ENCODE assay signal across 1 cellular context in the genomic region with DNA sequence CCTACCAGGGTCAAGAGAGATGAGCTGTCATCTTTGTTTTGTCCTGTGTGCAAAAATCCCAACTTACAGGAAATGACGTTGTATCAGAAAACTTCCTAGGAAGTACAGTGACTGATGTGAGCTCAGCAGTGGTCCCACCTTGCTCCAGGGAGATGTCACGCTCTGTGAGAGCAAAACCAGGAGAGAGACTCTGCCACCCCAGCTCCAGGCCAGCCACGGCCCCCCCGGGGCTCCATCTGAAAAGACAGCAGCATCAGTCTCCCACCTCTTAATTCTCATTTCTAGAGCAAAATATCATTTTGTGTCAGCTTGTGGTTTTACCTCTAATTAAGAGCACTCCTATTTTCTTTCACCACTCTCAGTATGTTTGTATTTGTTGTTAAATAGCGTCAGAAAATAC.
TF ChIP-seq lines count a peak whose summit lies in the region.

No MANE protein-coding gene starts in this region.

TF ChIP-seq in GM12878, 131 proteins besides CTCF, POLR2A, EP300 and RAD21 (continued from another document):
- TF ChIP-seq, protein P1, sequence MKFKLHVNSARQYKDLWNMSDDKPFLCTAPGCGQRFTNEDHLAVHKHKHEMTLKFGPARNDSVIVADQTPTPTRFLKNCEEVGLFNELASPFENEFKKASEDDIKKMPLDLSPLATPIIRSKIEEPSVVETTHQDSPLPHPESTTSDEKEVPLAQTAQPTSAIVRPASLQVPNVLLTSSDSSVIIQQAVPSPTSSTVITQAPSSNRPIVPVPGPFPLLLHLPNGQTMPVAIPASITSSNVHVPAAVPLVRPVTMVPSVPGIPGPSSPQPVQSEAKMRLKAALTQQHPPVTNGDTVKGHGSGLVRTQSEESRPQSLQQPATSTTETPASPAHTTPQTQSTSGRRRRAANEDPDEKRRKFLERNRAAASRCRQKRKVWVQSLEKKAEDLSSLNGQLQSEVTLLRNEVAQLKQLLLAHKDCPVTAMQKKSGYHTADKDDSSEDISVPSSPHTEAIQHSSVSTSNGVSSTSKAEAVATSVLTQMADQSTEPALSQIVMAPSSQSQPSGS (IDR thresholded peaks at IDR 0.05; ENCODE audit: low read length): peak; percentile 40; the same call in 1 of the 2 replicates
- TF ChIP-seq EED (IDR thresholded peaks at IDR 0.05; ENCODE audit: low read depth) (peak; percentile 53), POLR2AphosphoS5 (IDR thresholded peaks at IDR 0.05; ENCODE audit: low read length) (no peak), PML (IDR thresholded peaks at IDR 0.05; ENCODE audit: low read length) (no peak), PAX5 (IDR thresholded peaks at IDR 0.05; ENCODE audit: borderline replicate concordance, low read depth, low read length) (no peak), KDM1A (IDR thresholded peaks at IDR 0.05; ENCODE audit: borderline replicate concordance) (no peak), NBN (IDR thresholded peaks at IDR 0.05) (no peak), SMAD5 (IDR thresholded peaks at IDR 0.05; ENCODE audit: low read depth) (no peak), TBL1XR1 (IDR thresholded peaks at IDR 0.05; ENCODE audit: low read depth, low read length) (no peak), RUNX3 (IDR thresholded peaks at IDR 0.05; ENCODE audit: low read length) (peak; percentile 88), BCL11A (IDR thresholded peaks at IDR 0.05; ENCODE audit: low read depth, low read length) (peak; percentile 84), BMI1 (IDR thresholded peaks at IDR 0.05; ENCODE audit: borderline replicate concordance) (peak; percentile 54; the same call in 1 of the 2 replicates), CBX5 (IDR thresholded peaks at IDR 0.05; ENCODE audit: low read depth) (no peak), FOXM1 (IDR thresholded peaks at IDR 0.05; ENCODE audit: low read depth, low read length) (no peak), ZNF207 (IDR thresholded peaks at IDR 0.05; ENCODE audit: borderline replicate concordance) (no peak), NR2F1 (conservative IDR thresholded peaks at IDR 0.05) (no peak; the same call in 1 of the 2 replicates), RB1 (IDR thresholded peaks at IDR 0.05; ENCODE audit: borderline replicate concordance) (no peak), SIN3A (IDR thresholded peaks at IDR 0.05; ENCODE audit: low read depth, low read length) (no peak), CHD1 (IDR thresholded peaks at IDR 0.05; ENCODE audit: low read depth, low read length) (no peak), DPF2 (IDR thresholded peaks at IDR 0.05) (peak; percentile 73), ZBED1 (IDR thresholded peaks at IDR 0.05; ENCODE audit: borderline replicate concordance) (no peak), TCF7 (IDR thresholded peaks at IDR 0.05; ENCODE audit: borderline replicate concordance) (no peak), ASH2L (IDR thresholded peaks at IDR 0.05; ENCODE audit: borderline replicate concordance, low read depth) (no peak), RBBP5 (conservative IDR thresholded peaks at IDR 0.05) (no peak), MXI1 (IDR thresholded peaks at IDR 0.05; ENCODE audit: low read depth, low read length) (no peak), MEF2B (IDR thresholded peaks at IDR 0.05; ENCODE audit: partially characterized antibody, poor library complexity, severe bottlenecking) (peak; percentile 37), BRCA1 (IDR thresholded peaks at IDR 0.05; ENCODE audit: low read depth, low read length) (no peak), RFX5 (IDR thresholded peaks at IDR 0.05; ENCODE audit: low read depth, low read length) (no peak), HDAC6 (IDR thresholded peaks at IDR 0.05; ENCODE audit: unreplicated experiment) (no peak), RELA (IDR thresholded peaks at IDR 0.05; ENCODE audit: borderline replicate concordance, partially characterized antibody) (no peak)
- TF ChIP-seq, protein P2, sequence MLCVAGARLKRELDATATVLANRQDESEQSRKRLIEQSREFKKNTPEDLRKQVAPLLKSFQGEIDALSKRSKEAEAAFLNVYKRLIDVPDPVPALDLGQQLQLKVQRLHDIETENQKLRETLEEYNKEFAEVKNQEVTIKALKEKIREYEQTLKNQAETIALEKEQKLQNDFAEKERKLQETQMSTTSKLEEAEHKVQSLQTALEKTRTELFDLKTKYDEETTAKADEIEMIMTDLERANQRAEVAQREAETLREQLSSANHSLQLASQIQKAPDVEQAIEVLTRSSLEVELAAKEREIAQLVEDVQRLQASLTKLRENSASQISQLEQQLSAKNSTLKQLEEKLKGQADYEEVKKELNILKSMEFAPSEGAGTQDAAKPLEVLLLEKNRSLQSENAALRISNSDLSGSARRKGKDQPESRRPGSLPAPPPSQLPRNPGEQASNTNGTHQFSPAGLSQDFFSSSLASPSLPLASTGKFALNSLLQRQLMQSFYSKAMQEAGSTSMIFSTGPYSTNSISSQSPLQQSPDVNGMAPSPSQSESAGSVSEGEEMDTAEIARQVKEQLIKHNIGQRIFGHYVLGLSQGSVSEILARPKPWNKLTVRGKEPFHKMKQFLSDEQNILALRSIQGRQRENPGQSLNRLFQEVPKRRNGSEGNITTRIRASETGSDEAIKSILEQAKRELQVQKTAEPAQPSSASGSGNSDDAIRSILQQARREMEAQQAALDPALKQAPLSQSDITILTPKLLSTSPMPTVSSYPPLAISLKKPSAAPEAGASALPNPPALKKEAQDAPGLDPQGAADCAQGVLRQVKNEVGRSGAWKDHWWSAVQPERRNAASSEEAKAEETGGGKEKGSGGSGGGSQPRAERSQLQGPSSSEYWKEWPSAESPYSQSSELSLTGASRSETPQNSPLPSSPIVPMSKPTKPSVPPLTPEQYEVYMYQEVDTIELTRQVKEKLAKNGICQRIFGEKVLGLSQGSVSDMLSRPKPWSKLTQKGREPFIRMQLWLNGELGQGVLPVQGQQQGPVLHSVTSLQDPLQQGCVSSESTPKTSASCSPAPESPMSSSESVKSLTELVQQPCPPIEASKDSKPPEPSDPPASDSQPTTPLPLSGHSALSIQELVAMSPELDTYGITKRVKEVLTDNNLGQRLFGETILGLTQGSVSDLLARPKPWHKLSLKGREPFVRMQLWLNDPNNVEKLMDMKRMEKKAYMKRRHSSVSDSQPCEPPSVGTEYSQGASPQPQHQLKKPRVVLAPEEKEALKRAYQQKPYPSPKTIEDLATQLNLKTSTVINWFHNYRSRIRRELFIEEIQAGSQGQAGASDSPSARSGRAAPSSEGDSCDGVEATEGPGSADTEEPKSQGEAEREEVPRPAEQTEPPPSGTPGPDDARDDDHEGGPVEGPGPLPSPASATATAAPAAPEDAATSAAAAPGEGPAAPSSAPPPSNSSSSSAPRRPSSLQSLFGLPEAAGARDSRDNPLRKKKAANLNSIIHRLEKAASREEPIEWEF (IDR thresholded peaks at IDR 0.05; ENCODE audit: insufficient replicate concordance, low read depth, low read length): no peak
- TF ChIP-seq, protein P3, sequence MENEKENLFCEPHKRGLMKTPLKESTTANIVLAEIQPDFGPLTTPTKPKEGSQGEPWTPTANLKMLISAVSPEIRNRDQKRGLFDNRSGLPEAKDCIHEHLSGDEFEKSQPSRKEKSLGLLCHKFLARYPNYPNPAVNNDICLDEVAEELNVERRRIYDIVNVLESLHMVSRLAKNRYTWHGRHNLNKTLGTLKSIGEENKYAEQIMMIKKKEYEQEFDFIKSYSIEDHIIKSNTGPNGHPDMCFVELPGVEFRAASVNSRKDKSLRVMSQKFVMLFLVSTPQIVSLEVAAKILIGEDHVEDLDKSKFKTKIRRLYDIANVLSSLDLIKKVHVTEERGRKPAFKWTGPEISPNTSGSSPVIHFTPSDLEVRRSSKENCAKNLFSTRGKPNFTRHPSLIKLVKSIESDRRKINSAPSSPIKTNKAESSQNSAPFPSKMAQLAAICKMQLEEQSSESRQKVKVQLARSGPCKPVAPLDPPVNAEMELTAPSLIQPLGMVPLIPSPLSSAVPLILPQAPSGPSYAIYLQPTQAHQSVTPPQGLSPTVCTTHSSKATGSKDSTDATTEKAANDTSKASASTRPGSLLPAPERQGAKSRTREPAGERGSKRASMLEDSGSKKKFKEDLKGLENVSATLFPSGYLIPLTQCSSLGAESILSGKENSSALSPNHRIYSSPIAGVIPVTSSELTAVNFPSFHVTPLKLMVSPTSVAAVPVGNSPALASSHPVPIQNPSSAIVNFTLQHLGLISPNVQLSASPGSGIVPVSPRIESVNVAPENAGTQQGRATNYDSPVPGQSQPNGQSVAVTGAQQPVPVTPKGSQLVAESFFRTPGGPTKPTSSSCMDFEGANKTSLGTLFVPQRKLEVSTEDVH (IDR thresholded peaks at IDR 0.05; ENCODE audit: low read depth, partially characterized antibody): no peak
- TF ChIP-seq, protein P4, sequence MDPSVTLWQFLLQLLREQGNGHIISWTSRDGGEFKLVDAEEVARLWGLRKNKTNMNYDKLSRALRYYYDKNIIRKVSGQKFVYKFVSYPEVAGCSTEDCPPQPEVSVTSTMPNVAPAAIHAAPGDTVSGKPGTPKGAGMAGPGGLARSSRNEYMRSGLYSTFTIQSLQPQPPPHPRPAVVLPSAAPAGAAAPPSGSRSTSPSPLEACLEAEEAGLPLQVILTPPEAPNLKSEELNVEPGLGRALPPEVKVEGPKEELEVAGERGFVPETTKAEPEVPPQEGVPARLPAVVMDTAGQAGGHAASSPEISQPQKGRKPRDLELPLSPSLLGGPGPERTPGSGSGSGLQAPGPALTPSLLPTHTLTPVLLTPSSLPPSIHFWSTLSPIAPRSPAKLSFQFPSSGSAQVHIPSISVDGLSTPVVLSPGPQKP (IDR thresholded peaks at IDR 0.05; ENCODE audit: low read depth, low read length): no peak
- TF ChIP-seq, protein P5, sequence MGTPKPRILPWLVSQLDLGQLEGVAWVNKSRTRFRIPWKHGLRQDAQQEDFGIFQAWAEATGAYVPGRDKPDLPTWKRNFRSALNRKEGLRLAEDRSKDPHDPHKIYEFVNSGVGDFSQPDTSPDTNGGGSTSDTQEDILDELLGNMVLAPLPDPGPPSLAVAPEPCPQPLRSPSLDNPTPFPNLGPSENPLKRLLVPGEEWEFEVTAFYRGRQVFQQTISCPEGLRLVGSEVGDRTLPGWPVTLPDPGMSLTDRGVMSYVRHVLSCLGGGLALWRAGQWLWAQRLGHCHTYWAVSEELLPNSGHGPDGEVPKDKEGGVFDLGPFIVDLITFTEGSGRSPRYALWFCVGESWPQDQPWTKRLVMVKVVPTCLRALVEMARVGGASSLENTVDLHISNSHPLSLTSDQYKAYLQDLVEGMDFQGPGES (IDR thresholded peaks at IDR 0.05): no peak
